Comparison of ENCODE assay signal across 23 cellular contexts in the genomic region with DNA sequence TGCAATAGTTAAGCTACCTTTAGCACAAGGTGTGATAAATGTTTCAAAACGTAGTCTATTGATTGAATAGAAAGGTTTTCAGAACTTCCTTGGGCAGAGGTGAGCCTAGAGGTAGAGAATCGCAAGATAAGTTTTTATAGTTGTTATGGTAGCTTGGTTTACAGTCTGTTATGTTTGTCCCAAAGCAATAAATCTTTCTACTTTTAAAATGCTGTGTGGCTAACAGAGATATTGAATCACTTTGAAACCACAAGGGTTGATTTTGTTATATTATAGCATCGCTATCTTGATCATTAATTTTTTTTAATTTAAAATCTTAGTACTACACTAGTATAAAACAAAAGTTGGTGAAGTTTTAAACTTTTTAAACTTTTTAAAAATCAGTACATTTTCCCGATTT.
"Had no signal": no experiment of that assay in that cellular context is flagged by ENCODE, and none has a peak within 500 bp of the region (broad histone marks: within the 10 kb centered on the region; RNA-seq: fewer than 3 reads in every experiment).

No MANE protein-coding gene starts in this region.

- H3K27me3 ChIP-seq: esophagus muscularis mucosa, foreskin keratinocyte, gastroesophageal sphincter, hepatocyte, left lung had no signal

- H3K4me3 ChIP-seq: coronary artery, dorsolateral prefrontal cortex, esophagus muscularis mucosa, gastroesophageal sphincter, heart left ventricle, hepatocyte, left lung, lower lobe of right lung, mucosa of descending colon had no signal

- H3K9me3 ChIP-seq: esophagus muscularis mucosa, gastroesophageal sphincter, heart left ventricle, left lung, lower lobe of right lung, mucosa of descending colon had no signal

- H3K4me2 ChIP-seq: hepatocyte had no signal

- H2AFZ ChIP-seq: hepatocyte had no signal

- H3K79me2 ChIP-seq: hepatocyte had no signal

- H3K27ac ChIP-seq: coronary artery, dorsolateral prefrontal cortex, esophagus muscularis mucosa, foreskin keratinocyte, gastroesophageal sphincter, heart left ventricle, hepatocyte, left lung, lower lobe of right lung had no signal

- H3K36me3 ChIP-seq: esophagus muscularis mucosa, gastroesophageal sphincter, heart left ventricle, left lung, lower lobe of right lung had no signal

- DNase-seq: dermis blood vessel endothelial cell; dorsolateral prefrontal cortex; effector CD4-positive, alpha-beta T cell; effector memory CD4-positive, alpha-beta T cell; foreskin keratinocyte; heart left ventricle; hypothalamus; immature natural killer cell; islet precursor cell; kidney; kidney glomerular epithelial cell; left colon; left lung; left ventricle myocardium superior; lower lobe of right lung; mesenchymal stem cell; mucosa of descending colon; naive B cell; naive thymus-derived CD8-positive, alpha-beta T cell had no signal

- H3K4me1 ChIP-seq: esophagus muscularis mucosa, foreskin keratinocyte, gastroesophageal sphincter, left lung, lower lobe of right lung had no signal

- ATAC-seq: foreskin keratinocyte; gastroesophageal sphincter; heart left ventricle; left colon; left lung; left ventricle myocardium superior; lower lobe of right lung; mucosa of descending colon; naive thymus-derived CD8-positive, alpha-beta T cell had no signal
